ENCODE assay signal across 31 cellular contexts in the genomic region with DNA sequence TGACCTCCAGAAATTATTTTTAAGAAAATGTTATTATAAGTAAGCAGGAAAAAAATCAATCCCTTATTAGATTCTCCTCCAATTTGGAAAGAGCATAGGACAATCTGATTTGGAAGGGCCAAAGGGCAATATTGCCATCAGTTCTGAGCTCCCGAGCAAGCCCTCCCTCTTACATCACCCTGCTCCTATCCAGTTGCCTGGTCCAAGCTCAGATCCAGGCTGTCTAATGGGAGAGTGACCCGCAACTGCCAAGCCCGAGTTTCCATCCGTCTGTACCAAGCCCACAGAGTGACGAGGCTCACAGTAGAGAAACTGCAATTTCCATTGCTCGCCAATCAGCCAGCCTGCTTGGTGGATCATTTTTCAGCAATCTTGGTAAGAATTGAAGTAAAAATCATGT.
"Had no signal": no experiment of that assay in that cellular context is flagged by ENCODE, and none has a peak within 500 bp of the region (broad histone marks: within the 10 kb centered on the region; RNA-seq: fewer than 3 reads in every experiment).

No MANE protein-coding gene starts in this region.

- DNase-seq: activated CD4-positive, alpha-beta T cell treated with anti-CD3 and anti-CD28 coated beads for 1 hour; activated CD4-positive, alpha-beta T cell treated with anti-CD3 and anti-CD28 coated beads for 4 hours; activated CD4-positive, alpha-beta T cell treated with anti-CD3 and anti-CD28 coated beads, Interleukin-2, amount 10 ng/mL, durations not matched to agents 7 days and 5 days; activated CD4-positive, alpha-beta T cell treated with anti-CD3 and anti-CD28 coated beads, Interleukin-2, amount 50 U/mL, for 4 hours; activated CD8-positive, alpha-beta memory T cell treated with anti-CD3 and anti-CD28 coated beads for 24 hours; activated CD8-positive, alpha-beta T cell treated with anti-CD3 and anti-CD28 coated beads for 36 hours; activated effector memory CD4-positive, alpha-beta T cell treated with anti-CD3 and anti-CD28 coated beads, Interleukin-2, amount 50 U/mL, for 16 hours; activated naive CD4-positive, alpha-beta T cell treated with anti-CD3 and anti-CD28 coated beads for 36 hours; activated naive CD8-positive, alpha-beta T cell treated with anti-CD3 and anti-CD28 coated beads for 36 hours; activated naive CD8-positive, alpha-beta T cell treated with anti-CD3 and anti-CD28 coated beads, Interleukin-2, amount 50 U/mL, for 24 hours; activated T-cell treated with anti-CD3 and anti-CD28 coated beads, Interleukin-2, amount 50 U/mL, for 4 hours; adrenal gland; amygdala; aorta; body of pancreas; central memory CD4-positive, alpha-beta T cell; cerebellar nuclear complex; colonic mucosa; effector CD8-positive, alpha-beta T cell; foreskin fibroblast; head of caudate nucleus; T-helper 2 cell had no signal

- ATAC-seq: activated CD8-positive, alpha-beta T cell treated with anti-CD3 and anti-CD28 coated beads for 36 hours; activated naive CD8-positive, alpha-beta T cell treated with anti-CD3 and anti-CD28 coated beads, Interleukin-2, amount 50 U/mL, for 24 hours; activated T-cell treated with anti-CD3 and anti-CD28 coated beads, Interleukin-2, amount 50 U/mL, for 4 hours; activated T-helper 17 cell treated with anti-CD3 and anti-CD28 coated beads, Interleukin-2, amount 50 U/mL, for 72 hours; body of pancreas; WTC11 had no signal

- H3K36me3 ChIP-seq: adrenal gland, breast epithelium, cardiac muscle cell, colonic mucosa had no signal

- H3K27me3 Mint-ChIP-seq: activated CD4-positive, alpha-beta T cell treated with anti-CD3 and anti-CD28 coated beads, Interleukin-2, amount 10 ng/mL, durations not matched to agents 7 days and 5 days; activated CD8-positive, alpha-beta T cell treated with anti-CD3 and anti-CD28 coated beads for 36 hours; activated naive CD8-positive, alpha-beta T cell treated with anti-CD3 and anti-CD28 coated beads, Interleukin-2, amount 50 U/mL, for 24 hours had no signal

- H3K4me1 Mint-ChIP-seq: activated CD4-positive, alpha-beta T cell treated with anti-CD3 and anti-CD28 coated beads, Interleukin-2, amount 10 ng/mL, durations not matched to agents 7 days and 5 days; activated naive CD4-positive, alpha-beta T cell treated with anti-CD3 and anti-CD28 coated beads, Interleukin-2, amount 50 U/mL, for 24 hours; activated naive CD8-positive, alpha-beta T cell treated with anti-CD3 and anti-CD28 coated beads for 36 hours; activated naive CD8-positive, alpha-beta T cell treated with anti-CD3 and anti-CD28 coated beads, Interleukin-2, amount 50 U/mL, for 24 hours; activated T-helper 17 cell treated with anti-CD3 and anti-CD28 coated beads, Interleukin-2, amount 50 U/mL, for 72 hours had no signal

- H3K9me3 ChIP-seq: adrenal gland, body of pancreas, breast epithelium, colonic mucosa had no signal

- H3K4me3 Mint-ChIP-seq: activated CD4-positive, alpha-beta T cell treated with anti-CD3 and anti-CD28 coated beads, Interleukin-2, amount 10 ng/mL, durations not matched to agents 7 days and 5 days; activated CD8-positive, alpha-beta T cell treated with anti-CD3 and anti-CD28 coated beads for 36 hours; activated naive CD4-positive, alpha-beta T cell treated with anti-CD3 and anti-CD28 coated beads for 36 hours; activated naive CD4-positive, alpha-beta T cell treated with anti-CD3 and anti-CD28 coated beads, Interleukin-2, amount 50 U/mL, for 24 hours; activated naive CD8-positive, alpha-beta T cell treated with anti-CD3 and anti-CD28 coated beads for 36 hours; activated naive CD8-positive, alpha-beta T cell treated with anti-CD3 and anti-CD28 coated beads, Interleukin-2, amount 50 U/mL, for 24 hours; activated T-cell treated with anti-CD3 and anti-CD28 coated beads, Interleukin-2, amount 50 U/mL, for 4 hours; activated T-helper 17 cell treated with anti-CD3 and anti-CD28 coated beads, Interleukin-2, amount 50 U/mL, for 72 hours; WTC11 had no signal

- H3K27ac Mint-ChIP-seq: activated CD4-positive, alpha-beta T cell treated with anti-CD3 and anti-CD28 coated beads, Interleukin-2, amount 10 ng/mL, durations not matched to agents 7 days and 5 days; activated CD8-positive, alpha-beta T cell treated with anti-CD3 and anti-CD28 coated beads for 36 hours; activated naive CD4-positive, alpha-beta T cell treated with anti-CD3 and anti-CD28 coated beads for 36 hours; activated naive CD4-positive, alpha-beta T cell treated with anti-CD3 and anti-CD28 coated beads, Interleukin-2, amount 50 U/mL, for 24 hours; activated naive CD8-positive, alpha-beta T cell treated with anti-CD3 and anti-CD28 coated beads for 36 hours; activated naive CD8-positive, alpha-beta T cell treated with anti-CD3 and anti-CD28 coated beads, Interleukin-2, amount 50 U/mL, for 24 hours; activated T-helper 17 cell treated with anti-CD3 and anti-CD28 coated beads, Interleukin-2, amount 50 U/mL, for 72 hours; WTC11 had no signal

- FAIRE-seq: endometrium, endothelial cell of umbilical vein, frontal cortex had no signal

- H3K4me1 ChIP-seq: adrenal gland, body of pancreas, breast epithelium, colonic mucosa had no signal

- H3K27ac ChIP-seq: adrenal gland, body of pancreas, breast epithelium, cardiac muscle cell, colonic mucosa, epithelial cell of prostate had no signal

- H3K27me3 ChIP-seq: adrenal gland, body of pancreas, breast epithelium, cardiac muscle cell, colonic mucosa had no signal

- H3K4me3 ChIP-seq: adrenal gland, body of pancreas, breast epithelium, cardiac muscle cell, colonic mucosa had no signal

- H3K9me3 Mint-ChIP-seq: activated CD4-positive, alpha-beta T cell treated with anti-CD3 and anti-CD28 coated beads, Interleukin-2, amount 10 ng/mL, durations not matched to agents 7 days and 5 days; activated CD8-positive, alpha-beta T cell treated with anti-CD3 and anti-CD28 coated beads for 36 hours; activated naive CD4-positive, alpha-beta T cell treated with anti-CD3 and anti-CD28 coated beads for 36 hours; activated naive CD4-positive, alpha-beta T cell treated with anti-CD3 and anti-CD28 coated beads, Interleukin-2, amount 50 U/mL, for 24 hours; activated naive CD8-positive, alpha-beta T cell treated with anti-CD3 and anti-CD28 coated beads for 36 hours; activated naive CD8-positive, alpha-beta T cell treated with anti-CD3 and anti-CD28 coated beads, Interleukin-2, amount 50 U/mL, for 24 hours; activated T-cell treated with anti-CD3 and anti-CD28 coated beads, Interleukin-2, amount 50 U/mL, for 4 hours; activated T-helper 17 cell treated with anti-CD3 and anti-CD28 coated beads, Interleukin-2, amount 50 U/mL, for 72 hours; WTC11 had no signal

- H3K36me3 Mint-ChIP-seq: activated naive CD4-positive, alpha-beta T cell treated with anti-CD3 and anti-CD28 coated beads, Interleukin-2, amount 50 U/mL, for 24 hours; activated naive CD8-positive, alpha-beta T cell treated with anti-CD3 and anti-CD28 coated beads for 36 hours had no signal
